Comparison of ENCODE assay signal across 1 cellular context in genomic region chr19:53903055-53903680, GRCh38.
TF ChIP-seq lines count a peak whose summit lies in the region.

No MANE protein-coding gene starts in this region.

TF ChIP-seq in HepG2, 621 proteins besides CTCF, POLR2A, EP300 and RAD21 (continued from another document):
- TF ChIP-seq ZBTB25 (CRISPR knock-in tag; IDR thresholded peaks at IDR 0.05) (peak; percentile 68; the same call in 1 of the 2 replicates), HOXA5 (CRISPR knock-in tag; IDR thresholded peaks at IDR 0.05) (peak; percentile 65; the same call in 1 of the 2 replicates), ZSCAN9 (CRISPR knock-in tag; IDR thresholded peaks at IDR 0.05; ENCODE audit: borderline replicate concordance) (0 out of 2 replicates have a peak, but pooled peaks have one; percentile 78), ZFP37 (CRISPR knock-in tag; IDR thresholded peaks at IDR 0.05; ENCODE audit: borderline replicate concordance) (0 out of 2 replicates have a peak, but pooled peaks have one; percentile 72), THRA (CRISPR knock-in tag; IDR thresholded peaks at IDR 0.05; ENCODE audit: borderline replicate concordance) (peak; percentile 21; the same call in 1 of the 2 replicates), KLF16 (CRISPR knock-in tag; IDR thresholded peaks at IDR 0.05) (peak in 1 of 2 experiments; percentile 74; a peak in 2 of 4 replicates), ZNF44 (CRISPR knock-in tag; IDR thresholded peaks at IDR 0.05) (no peak), MXI1 (IDR thresholded peaks at IDR 0.05; ENCODE audit: borderline replicate concordance, low read depth, low read length) (0 out of 3 replicates have a peak, but pooled peaks have one; percentile 29), MIER2 (CRISPR knock-in tag; IDR thresholded peaks at IDR 0.05) (peak; percentile 95)
